8 cellular contexts compared by ENCODE assay signal in genomic region chr15:22980189-22981136, GRCh38. TPM values are rescaled to one million over a fixed set of nuclear protein-coding genes. Genes with fewer than 3 reads are reported as not detected.
DNase-seq lines count a peak whose midpoint lies in the region; ATAC-seq, FAIRE-seq and TF ChIP-seq lines count a peak whose summit lies in the region.

TSS of gene CYFIP1 (minus strand) at chr15:22980368. CDS start at chr15:22947285, 33,083 bp downstream.

- DNase-seq in CMK (ENCODE audit: low read depth) (peak; percentile 43), GM19239 (ENCODE audit: insufficient read length, low spot score) (peak; percentile 65), RPMI8226 (peak; percentile 57), body of pancreas (peak; percentile 89 to 92 (median 92)), hippocampal formation (lab: John Stamatoyannopoulos, UW) (peak; percentile 33 to 45), pulmonary artery endothelial cell (ENCODE audit: low read depth, low spot score) (no peak), erythroblast (lab: John Stamatoyannopoulos, UW) (no peak)

- peak within 1 kb of the TSS; percentile 94 for H3K27ac ChIP-seq in body of pancreas

- no peaks in the 10 kb centered on the region for H3K27me3 ChIP-seq in body of pancreas

- H3K9me3 ChIP-seq in body of pancreas: no peaks in the 10 kb centered on the region

- H3K4me3 ChIP-seq in body of pancreas: peak within 1 kb of the TSS; percentile 64 to 95

- TF ChIP-seq CTCF in body of pancreas (IDR thresholded peaks at IDR 0.05): no peak

- FAIRE-seq in GM19239 (lab: Jason Lieb, UNC): no peak

- H3K36me3 ChIP-seq in body of pancreas (replicated peaks in 1 of 2; ENCODE audit: insufficient read depth in 1 of 2, low read depth in 2 of 2): no peaks in the 10 kb centered on the region

- 1 to 2% methylated on average over 19 to 75 of the region's 99 CpGs for WGBS in body of pancreas, 2 donors

- ATAC-seq in HG03460 (IDR thresholded peaks at IDR 0.05; ENCODE audit: unreplicated experiment): peak; percentile 61
- peak; percentile 92 for ATAC-seq in body of pancreas

- H3K4me1 ChIP-seq in body of pancreas: peaks cover 25% of the 10 kb centered on the region

- intact Hi-C loops in body of pancreas (cut with DNase I): no loop called here

- TF ChIP-seq POLR2A in body of pancreas (IDR thresholded peaks at IDR 0.05): peak; percentile 78 to 83 (median 79)
- no peak for TF ChIP-seq POLR2A in erythroblast (IDR thresholded peaks at IDR 0.05; ENCODE audit: low read length)

RNA-seq across cellular contexts. Expression of gene CYFIP1, which starts in this region (rescaled TPM):
- total RNA-seq in body of pancreas (10 to 100 TPM; 68.5 to 68.6 TPM), pulmonary artery endothelial cell (109 and 119 TPM in 2 replicates)

Comparison
In these comparisons a context has a peak if more than half of its experiments do, and no peak if none do; other contexts are left out.
1. DNase-seq: peak in CMK (single experiment), GM19239 (single experiment), RPMI8226 (single experiment), body of pancreas (4 of 4) and hippocampal formation (2 of 2); none in pulmonary artery endothelial cell (single experiment) and erythroblast (0 of 2).